8 cellular contexts compared by ENCODE assay signal in the genomic region with DNA sequence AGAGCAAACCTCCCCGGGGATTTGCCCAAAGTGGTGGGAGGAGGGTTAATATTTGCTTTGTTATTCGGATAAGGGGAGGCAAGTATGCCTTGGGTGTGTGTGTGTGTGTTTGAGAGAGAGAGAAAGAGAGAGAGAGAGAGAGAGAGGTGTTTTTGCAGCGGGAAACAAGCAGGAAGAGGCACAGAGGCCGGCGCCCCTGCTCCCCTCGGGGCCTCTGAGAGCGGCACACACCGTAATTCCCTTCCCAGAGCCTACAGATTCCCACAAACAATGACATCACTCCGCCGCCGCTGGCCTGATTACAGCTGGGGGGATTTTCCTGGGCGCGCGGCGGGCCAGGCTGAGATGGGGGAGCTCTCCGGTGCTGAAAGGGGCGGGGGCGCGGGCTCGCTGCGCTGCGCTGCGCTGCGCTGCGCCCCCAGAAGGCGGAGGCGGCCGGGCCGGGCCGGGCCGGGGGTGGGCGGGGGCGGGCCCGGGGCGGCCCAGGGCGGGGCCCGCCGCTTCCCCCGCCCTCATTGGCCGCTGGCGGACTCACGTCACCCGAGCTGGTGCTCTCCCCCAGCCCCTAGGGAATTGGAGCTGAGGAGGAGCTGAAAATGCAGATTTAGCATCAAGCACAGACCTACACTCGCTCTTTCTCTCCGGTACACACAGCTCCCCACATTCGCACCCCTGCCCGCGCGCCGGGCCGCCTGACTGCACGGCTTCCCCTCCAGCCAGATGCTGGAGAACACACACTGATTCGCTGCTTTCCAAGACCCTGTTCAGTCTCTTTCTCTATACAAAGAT. TPM values are rescaled to one million over a fixed set of nuclear protein-coding genes. Genes with fewer than 3 reads are reported as not detected.
DNase-seq lines count a peak whose midpoint lies in the region; ATAC-seq and TF ChIP-seq lines count a peak whose summit lies in the region.

A gene with protein sequence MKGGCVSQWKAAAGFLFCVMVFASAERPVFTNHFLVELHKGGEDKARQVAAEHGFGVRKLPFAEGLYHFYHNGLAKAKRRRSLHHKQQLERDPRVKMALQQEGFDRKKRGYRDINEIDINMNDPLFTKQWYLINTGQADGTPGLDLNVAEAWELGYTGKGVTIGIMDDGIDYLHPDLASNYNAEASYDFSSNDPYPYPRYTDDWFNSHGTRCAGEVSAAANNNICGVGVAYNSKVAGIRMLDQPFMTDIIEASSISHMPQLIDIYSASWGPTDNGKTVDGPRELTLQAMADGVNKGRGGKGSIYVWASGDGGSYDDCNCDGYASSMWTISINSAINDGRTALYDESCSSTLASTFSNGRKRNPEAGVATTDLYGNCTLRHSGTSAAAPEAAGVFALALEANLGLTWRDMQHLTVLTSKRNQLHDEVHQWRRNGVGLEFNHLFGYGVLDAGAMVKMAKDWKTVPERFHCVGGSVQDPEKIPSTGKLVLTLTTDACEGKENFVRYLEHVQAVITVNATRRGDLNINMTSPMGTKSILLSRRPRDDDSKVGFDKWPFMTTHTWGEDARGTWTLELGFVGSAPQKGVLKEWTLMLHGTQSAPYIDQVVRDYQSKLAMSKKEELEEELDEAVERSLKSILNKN (plus strand): TSS at position 631 of the 789 bp plus-strand sequence. CDS start 266 bp downstream, outside the sequence.

- H2AFZ ChIP-seq in hepatocyte, result peak within 1 kb of the TSS; percentile 56

- H3K9me2 ChIP-seq in hepatocyte (replicated peaks; ENCODE audit: insufficient read depth), result no peaks in the 10 kb centered on the region

- CTCF ChIA-PET in Calu3 (lab: Charles Lee), result no interaction called here

- no peak within 1 kb of the TSS for H3K4me3 Mint-ChIP-seq in Calu3 (ENCODE audit: low read depth, unreplicated experiment)

- H3K27ac Mint-ChIP-seq in Calu3 (ENCODE audit: unreplicated experiment), result no peak within 1 kb of the TSS

- WGBS in hepatocyte (ENCODE audit: low lambda C conversion rate, missing lambda C conversion rate), result 1% methylated on average over 24 of the region's 53 CpGs

- ATAC-seq in HG02678 (IDR thresholded peaks at IDR 0.05; ENCODE audit: unreplicated experiment), result no peak
- ATAC-seq in GM19035 (IDR thresholded peaks at IDR 0.05; ENCODE audit: unreplicated experiment), result no peak

- peaks cover 9% of the 10 kb centered on the region for H3K4me1 ChIP-seq in hepatocyte (ENCODE audit: insufficient read depth)

- H3K36me3 Mint-ChIP-seq in Calu3 (ENCODE audit: insufficient read depth, unreplicated experiment), result no peaks in the 10 kb centered on the region

- peaks cover 70% of the 10 kb centered on the region for H3K27me3 ChIP-seq in hepatocyte

- no peaks in the 10 kb centered on the region for H4K20me1 ChIP-seq in hepatocyte (ENCODE audit: insufficient read depth, poor library complexity, severe bottlenecking)

- H3K4me3 ChIP-seq in hepatocyte, result peak within 1 kb of the TSS; percentile 64

- H3K9me3 ChIP-seq in hepatocyte (ENCODE audit: low read depth), result no peaks in the 10 kb centered on the region

- DNase-seq in C1 segment of cervical spinal cord (lab: John Stamatoyannopoulos, UW) (peak in 10 of 14 donors; percentile 8 to 92 (median 30)), NCI-H1436 treated with DMSO at 0.1 percent for 48 hours (lab: John Stamatoyannopoulos, UW) (peak; percentile 64), amygdala (lab: John Stamatoyannopoulos, UW) (peak in 45 of 56 donors; percentile 17 to 82 (median 58)), hepatocyte (ENCODE audit: low spot score) (peak; percentile 93), renal cortical epithelial cell (ENCODE audit: low read depth) (peak; percentile 38), Calu3 (no peak)

- H3K79me2 ChIP-seq in hepatocyte, result no peaks in the 10 kb centered on the region

- H3K36me3 ChIP-seq in hepatocyte (replicated peaks; ENCODE audit: insufficient read depth, low read depth), result no peaks in the 10 kb centered on the region

- peak within 1 kb of the TSS; percentile 37 for H3K27ac ChIP-seq in hepatocyte

- H3K4me2 ChIP-seq in hepatocyte, result peak within 1 kb of the TSS; percentile 94

- peaks cover 30% of the 10 kb centered on the region for H3K27me3 Mint-ChIP-seq in Calu3 (ENCODE audit: unreplicated experiment)

- H3K4me1 Mint-ChIP-seq in Calu3 (ENCODE audit: low read depth, unreplicated experiment), result no peaks in the 10 kb centered on the region

- no TSS peak for BruUV-seq in Calu3 (replicated peaks; lab: Mats Ljungman, UMichigan)

- intact Hi-C loops in Calu3 (cut with micrococcal nuclease; ENCODE audit: unreplicated experiment), result no loop called here

- no peaks in the 10 kb centered on the region for H3K9me3 Mint-ChIP-seq in Calu3 (ENCODE audit: low read depth, unreplicated experiment)

- TF ChIP-seq CTCF in hepatocyte (IDR thresholded peaks at IDR 0.05; ENCODE audit: poor library complexity) (no peak), Calu3 (IDR thresholded peaks at IDR 0.05; ENCODE audit: unreplicated experiment) (no peak)

RNA-seq across cellular contexts. Expression of the gene that starts here (rescaled TPM):
- total RNA-seq in hepatocyte, result 1.3 and 1.4 TPM in 2 replicates
- polyA plus RNA-seq in hepatocyte, result 2.0 and 3.8 TPM in 2 replicates
- total RNA-seq in renal cortical epithelial cell, result 0.15 TPM in 1 of 2 replicates, not detected in the other
- not detected in 2 replicates for total RNA-seq in Calu3 (2022)

Comparison
In these comparisons a context has a peak if more than half of its experiments do, and no peak if none do; other contexts are left out.
1. Peak in DNase-seq in renal cortical epithelial cell; RNA of the gene not detected or under 1 TPM.